ENCODE assay signal across 11 cellular contexts in genomic region chr3:72157782-72158638, GRCh38.
DNase-seq lines count a peak whose midpoint lies in the region; ATAC-seq, FAIRE-seq and TF ChIP-seq lines count a peak whose summit lies in the region.
"Had no signal": no experiment of that assay in that cellular context is flagged by ENCODE, and none has a peak within 500 bp of the region (broad histone marks: within the 10 kb centered on the region; RNA-seq: fewer than 3 reads in every experiment).

No MANE protein-coding gene starts in this region.

- H3K4me1 Mint-ChIP-seq in CD14-positive monocyte: peaks cover 8% of the 10 kb centered on the region

- no TSS peak for BruUV-seq in GM12878 (replicated peaks; lab: Mats Ljungman, UMichigan)

- ATAC-seq in GM19351 (IDR thresholded peaks at IDR 0.05; ENCODE audit: unreplicated experiment): peak; percentile 70
- ATAC-seq in HG03108 (IDR thresholded peaks at IDR 0.05; ENCODE audit: unreplicated experiment): peak; percentile 72
- ATAC-seq in GM12878: peak; percentile 77
- ATAC-seq: activated CD4-positive, alpha-beta T cell treated with anti-CD3 and anti-CD28 coated beads for 36 hours had no signal

- TF ChIP-seq POLR2A in GM12891 (IDR thresholded peaks at IDR 0.05; ENCODE audit: low read depth, low read length): no peak
- no peak for TF ChIP-seq POLR2A in GM12878 (IDR thresholded peaks at IDR 0.05; ENCODE audit: low read depth, low read length)

- RAD21 ChIA-PET in GM12878 (lab: Charles Lee; ENCODE audit: unreplicated experiment): interaction anchor here (1.4 kb wide), 1 partner anchor 56 kb away, joined by 3 read pairs; no protein-coding TSS in a partner anchor

- H4K20me1 ChIP-seq in GM12878 (ENCODE audit: control insufficient read depth, insufficient read depth) (no peaks in the 10 kb centered on the region), Karpas-422 (ENCODE audit: insufficient read depth, low read depth, low read length) (no peaks in the 10 kb centered on the region)

- H3K27me3 Mint-ChIP-seq in CD14-positive monocyte (ENCODE audit: low read depth in 3 of 3): peaks cover 2 to 5% (median 4%) of the 10 kb centered on the region in 3 donors

- H3K4me3 Mint-ChIP-seq in CD14-positive monocyte: no peak overlapping the region
- H3K4me3 Mint-ChIP-seq: activated CD4-positive, alpha-beta T cell treated with anti-CD3 and anti-CD28 coated beads for 36 hours had no signal

- POLR2A ChIA-PET in GM12878 (lab: Charles Lee): interaction anchor here (1.5 kb wide), 1 partner anchor 24 kb away, joined by 4 read pairs; no protein-coding TSS in a partner anchor

- H3K9me3 ChIP-seq in GM12878 (replicated peaks; ENCODE audit: control insufficient read depth, insufficient read depth, low read length) (peaks cover 2% of the 10 kb centered on the region; the same call in 2 of the 3 replicates), Karpas-422 (ENCODE audit: low read length) (no peaks in the 10 kb centered on the region)

- H3K9ac ChIP-seq in GM12878 (ENCODE audit: control insufficient read depth, insufficient read depth, low read length) (no peak overlapping the region), Karpas-422 (ENCODE audit: low read length) (no peak overlapping the region)

- peaks cover 0 to 9% (median 3%) of the 10 kb centered on the region in 7 donors for H3K9me3 Mint-ChIP-seq in CD14-positive monocyte

- H3K4me1 ChIP-seq in GM12878 (ENCODE audit: control insufficient read depth, insufficient read depth, low read length): peaks cover 22% of the 10 kb centered on the region
- H3K4me1 ChIP-seq in Karpas-422 (ENCODE audit: low read length): peaks cover 31% of the 10 kb centered on the region

- H3K4me2 ChIP-seq in GM12878 (ENCODE audit: control insufficient read depth, insufficient read depth) (no peak overlapping the region), Karpas-422 (ENCODE audit: low read depth, low read length, poor library complexity, severe bottlenecking) (no peak overlapping the region)

- intact Hi-C loops in GM12878 (cut with micrococcal nuclease; ENCODE audit: unreplicated experiment) (no loop called here), CD14-positive monocyte (cut with micrococcal nuclease) (no loop called here)

- WGBS in GM12878 (ENCODE audit: insufficient coverage, insufficient replicate concordance, low lambda C conversion rate, missing lambda C conversion rate): 82% methylated on average over 7 of the region's 7 CpGs

- SMC1A ChIA-PET in GM12878 (lab: Charles Lee; ENCODE audit: uncharacterized antibody, unreplicated experiment): interaction anchor here (0.9 to 1.9 kb wide), 3 partner anchors 33 to 57 kb away, joined by 3 to 5 read pairs (median 4); no protein-coding TSS in a partner anchor

- FAIRE-seq in GM12891 (lab: Jason Lieb, UNC): peak; percentile 90
- no peak for FAIRE-seq in GM12878 (lab: Jason Lieb, UNC)

- H3K36me3 ChIP-seq in GM12878 (ENCODE audit: control insufficient read depth in 2 of 2, insufficient read depth in 2 of 2, low read length in 1 of 2) (no peaks in the 10 kb centered on the region), Karpas-422 (ENCODE audit: insufficient read depth, low read length) (no peaks in the 10 kb centered on the region)

- CTCF ChIA-PET in GM12878 (lab: Yijun Ruan, JAX): interaction anchor here (1.0 kb wide), 2 partner anchors 7 to 508 kb away, joined by 3 read pairs; no protein-coding TSS in a partner anchor

- TF ChIP-seq CTCF in GM12878 (IDR thresholded peaks at IDR 0.05 in 2 of 3, conservative IDR thresholded peaks at IDR 0.05 in 1 of 3; ENCODE audit: control insufficient read depth in 2 of 3, extremely low read depth in 1 of 3, insufficient read depth in 1 of 3, low read depth in 3 of 3, low read length in 3 of 3): no peak
- TF ChIP-seq CTCF in CD14-positive monocyte (IDR thresholded peaks at IDR 0.05): no peak

- H3K27ac ChIP-seq in GM12878 (ENCODE audit: control insufficient read depth, insufficient read depth) (no peak overlapping the region), Karpas-422 (ENCODE audit: low read length) (no peak overlapping the region)

- DNase-seq in GM12891 (ENCODE audit: insufficient read length, low spot score) (no peak), GM12878 (ENCODE audit: low read depth, low spot score) (no peak), GM19238 (ENCODE audit: insufficient read length, low spot score) (no peak), CD14-positive monocyte (ENCODE audit: low spot score) (no peak), dedifferentiated amniotic fluid mesenchymal stem cell (ENCODE audit: extremely low spot score) (no peak), Karpas-422 (no peak)
- DNase-seq: activated CD4-positive, alpha-beta T cell treated with anti-CD3 and anti-CD28 coated beads for 36 hours; activated effector memory CD4-positive, alpha-beta T cell treated with anti-CD3 and anti-CD28 coated beads, Interleukin-2, amount 50 U/mL, for 16 hours; central memory CD4-positive, alpha-beta T cell had no signal

- no peaks in the 10 kb centered on the region for H3K9me2 ChIP-seq in Karpas-422 (replicated peaks; ENCODE audit: insufficient read depth, low read length)

- in situ Hi-C loops in GM12878 (cut with MboI): no loop called here

- H2AFZ ChIP-seq in GM12878 (ENCODE audit: control insufficient read depth, low read depth, low read length): no peak overlapping the region
- H2AFZ ChIP-seq in Karpas-422 (ENCODE audit: low read length): no peak overlapping the region

- no peak for TF ChIP-seq EP300 in GM12878 (IDR thresholded peaks at IDR 0.05; ENCODE audit: borderline replicate concordance in 1 of 2, control insufficient read depth in 1 of 2, low read depth in 2 of 2, low read length in 2 of 2)

- no peaks in the 10 kb centered on the region for H3K36me3 Mint-ChIP-seq in CD14-positive monocyte

- H3K79me2 ChIP-seq in GM12878 (ENCODE audit: control insufficient read depth, insufficient read depth, low read length) (no peaks in the 10 kb centered on the region), Karpas-422 (ENCODE audit: low read length) (no peaks in the 10 kb centered on the region)

- peak overlapping the region in 1 of 7 donors; percentile 6 for H3K27ac Mint-ChIP-seq in CD14-positive monocyte
- H3K27ac Mint-ChIP-seq: activated CD4-positive, alpha-beta T cell treated with anti-CD3 and anti-CD28 coated beads for 36 hours had no signal

- H3K27me3 ChIP-seq in GM12878 (replicated peaks in 1 of 2; ENCODE audit: control insufficient read depth in 2 of 2, insufficient read depth in 2 of 2, low read length in 1 of 2) (no peaks in the 10 kb centered on the region), Karpas-422 (ENCODE audit: low read length) (no peaks in the 10 kb centered on the region)

- H3K4me3 ChIP-seq in GM12878: no peak overlapping the region
- no peak overlapping the region for H3K4me3 ChIP-seq in Karpas-422 (ENCODE audit: low read length)

- no peak for TF ChIP-seq RAD21 in GM12878 (IDR thresholded peaks at IDR 0.05; ENCODE audit: insufficient read depth, low read depth, low read length)

TF ChIP-seq in GM12891, 5 proteins besides CTCF, POLR2A, EP300 and RAD21:
- TF ChIP-seq PAX5 (IDR thresholded peaks at IDR 0.05; ENCODE audit: insufficient read depth, low read length, severe bottlenecking) (no peak), SPI1 (IDR thresholded peaks at IDR 0.05; ENCODE audit: low read depth, low read length) (no peak), POU2F2 (IDR thresholded peaks at IDR 0.05; ENCODE audit: low read depth, low read length) (0 out of 2 replicates have a peak, but pooled peaks have one; percentile 8)

TF ChIP-seq in GM12878, 131 proteins besides CTCF, POLR2A, EP300 and RAD21:
- TF ChIP-seq RUNX3 (IDR thresholded peaks at IDR 0.05; ENCODE audit: low read length): peak; percentile 53
- no peak for TF ChIP-seq E2F4 (IDR thresholded peaks at IDR 0.05; ENCODE audit: low read depth, low read length)
- TF ChIP-seq ZBTB4 (CRISPR knock-in tag; IDR thresholded peaks at IDR 0.05): no peak
- no peak for TF ChIP-seq MAX (IDR thresholded peaks at IDR 0.05; ENCODE audit: low read depth, low read length)
- no peak for TF ChIP-seq CHD1 (IDR thresholded peaks at IDR 0.05; ENCODE audit: low read depth, low read length)
- peak; percentile 22; the same call in 1 of the 2 replicates for TF ChIP-seq RAD51 (IDR thresholded peaks at IDR 0.05)
TF ChIP-seq in GM12878: peak in this region for 2.
